8 cellular contexts compared by ENCODE assay signal in genomic region chr2:111123751-111124150, GRCh38. TPM values are rescaled to one million over a fixed set of nuclear protein-coding genes. Genes with fewer than 3 reads are reported as not detected.
A peak's percentile ranks its signal among the peaks of the same experiment; 100 is the strongest.
DNase-seq lines count a peak whose midpoint lies in the region; ATAC-seq and TF ChIP-seq lines count a peak whose summit lies in the region.

No MANE protein-coding gene starts in this region.

- H3K9me3 ChIP-seq in iPS-20b (ENCODE audit: insufficient read depth, low read depth, low read length) (no peaks in the 10 kb centered on the region), stomach (no peaks in the 10 kb centered on the region)

- H3K27ac Mint-ChIP-seq in activated naive CD4-positive, alpha-beta T cell treated with anti-CD3 and anti-CD28 coated beads, Interleukin-2, amount 10 ng/mL, durations not matched to agents 7 days and 5 days = no peak overlapping the region
- no peak overlapping the region for H3K27ac Mint-ChIP-seq in T-cell

- 89 to 96% (median 94%) methylated on average over 7 of the region's 7 CpGs for WGBS in stomach, 5 donors

- no peak for DNase-seq in activated naive CD4-positive, alpha-beta T cell treated with anti-CD3 and anti-CD28 coated beads, Interleukin-2, amount 10 ng/mL, durations not matched to agents 7 days and 5 days
- DNase-seq in activated naive CD4-positive, alpha-beta T cell (lab: John Stamatoyannopoulos, UW) = no peak
- DNase-seq in T-cell (no peak), stomach (no peak), NCI-H510A (lab: John Stamatoyannopoulos, UW) (no peak)

- peaks cover 53% of the 10 kb centered on the region for H3K36me3 Mint-ChIP-seq in activated naive CD4-positive, alpha-beta T cell treated with anti-CD3 and anti-CD28 coated beads, Interleukin-2, amount 10 ng/mL, durations not matched to agents 7 days and 5 days
- H3K36me3 Mint-ChIP-seq in T-cell = peaks cover 47% of the 10 kb centered on the region

- POLR2A ChIA-PET in T-cell (lab: Charles Lee) = no interaction called here

- H3K27me3 Mint-ChIP-seq in activated naive CD4-positive, alpha-beta T cell treated with anti-CD3 and anti-CD28 coated beads, Interleukin-2, amount 10 ng/mL, durations not matched to agents 7 days and 5 days = peaks cover 43% of the 10 kb centered on the region
- peaks cover 7 to 15% of the 10 kb centered on the region in 2 donors for H3K27me3 Mint-ChIP-seq in T-cell

- peaks cover 29% of the 10 kb centered on the region for H3K27me3 ChIP-seq in iPS-20b (ENCODE audit: insufficient read depth, low read length)
- H3K27me3 ChIP-seq in stomach = peaks cover 3 to 18% (median 12%) of the 10 kb centered on the region in 3 donors

- CTCF ChIA-PET in activated naive CD4-positive, alpha-beta T cell treated with anti-CD3 and anti-CD28 coated beads, Interleukin-2, amount 10 ng/mL, durations not matched to agents 7 days and 5 days (lab: Charles Lee) = no interaction called here
- CTCF ChIA-PET in T-cell (lab: Charles Lee) = no interaction called here

- peaks cover 51% of the 10 kb centered on the region for H3K36me3 ChIP-seq in iPS-20b (ENCODE audit: insufficient read depth, low read depth, low read length)
- peaks cover 0 to 46% (median 32%) of the 10 kb centered on the region in 4 donors for H3K36me3 ChIP-seq in stomach

- intact Hi-C loops in stomach (cut with DNase I; ENCODE audit: low total_unique reads) = no loop called here

- ATAC-seq in T-cell (replicated peaks in 1 of 4) = no peak
- ATAC-seq in GM21381 (IDR thresholded peaks at IDR 0.05; ENCODE audit: unreplicated experiment) = no peak
- no peak for ATAC-seq in GM21717 (IDR thresholded peaks at IDR 0.05; ENCODE audit: unreplicated experiment)

- H3K27ac ChIP-seq in iPS-20b (ENCODE audit: low read length) = no peak overlapping the region
- no peak overlapping the region for H3K27ac ChIP-seq in stomach

- no peak for TF ChIP-seq EP300 in stomach (IDR thresholded peaks at IDR 0.05)

- H3K4me1 ChIP-seq in iPS-20b (ENCODE audit: insufficient read depth, low read length) = 0 out of 2 replicates have a peak, but pooled peaks cover 2% of the 10 kb centered on the region
- H3K4me1 ChIP-seq in stomach = peaks cover 20 to 61% (median 51%) of the 10 kb centered on the region in 4 donors

- H3K4me1 Mint-ChIP-seq in activated naive CD4-positive, alpha-beta T cell treated with anti-CD3 and anti-CD28 coated beads, Interleukin-2, amount 10 ng/mL, durations not matched to agents 7 days and 5 days = peaks cover 28% of the 10 kb centered on the region
- H3K4me1 Mint-ChIP-seq in T-cell = peaks cover 52 to 57% (median 54%) of the 10 kb centered on the region in 3 donors

- TF ChIP-seq POLR2A in stomach (IDR thresholded peaks at IDR 0.05) = no peak

- H3K9ac ChIP-seq in iPS-20b (ENCODE audit: low read depth, low read length) = peak overlapping the region; percentile 92; the same call in 1 of the 2 replicates

- peak overlapping the region; percentile 72 for H3K4me3 Mint-ChIP-seq in activated naive CD4-positive, alpha-beta T cell treated with anti-CD3 and anti-CD28 coated beads, Interleukin-2, amount 10 ng/mL, durations not matched to agents 7 days and 5 days
- H3K4me3 Mint-ChIP-seq in T-cell = peak overlapping the region; percentile 78 to 95 (median 84)

- H3K9me3 Mint-ChIP-seq in activated naive CD4-positive, alpha-beta T cell treated with anti-CD3 and anti-CD28 coated beads, Interleukin-2, amount 10 ng/mL, durations not matched to agents 7 days and 5 days = no peaks in the 10 kb centered on the region
- H3K9me3 Mint-ChIP-seq in T-cell = no peaks in the 10 kb centered on the region

- H3K4me3 ChIP-seq in iPS-20b (ENCODE audit: low read length) = peak overlapping the region; percentile 94; the same call in 1 of the 2 replicates
- H3K4me3 ChIP-seq in stomach = peak overlapping the region in 3 of 4 donors; percentile 81 to 89 (median 83)

- no peak for TF ChIP-seq CTCF in stomach (IDR thresholded peaks at IDR 0.05)

RNA-seq across cellular contexts. Expression of gene BCL2L11, which starts 3.0 kb away (rescaled TPM):
- 10 to 100 TPM; 24.1 to 47.0 (median 34.6) TPM for total RNA-seq in T-cell
- 10 to 100 TPM in 3 of 5 donors, 1 to 10 TPM in 1, under 1 TPM in 1; 0.29 to 41.2 (median 16.2) TPM for total RNA-seq in stomach
- 1 to 10 TPM; 4.3 to 4.9 (median 4.6) TPM for polyA plus RNA-seq in stomach
